22 cellular contexts compared by ENCODE assay signal in genomic region chr2:85481818-85482777, GRCh38.
"Had no signal": no experiment of that assay in that cellular context is flagged by ENCODE, and none has a peak within 500 bp of the region (broad histone marks: within the 10 kb centered on the region; RNA-seq: fewer than 3 reads in every experiment).

No MANE protein-coding gene starts in this region.

- H3K4me3 Mint-ChIP-seq: dendritic cell treated with granulocyte-macrophage colony-stimulating factor and Interleukin-4, amounts not matched to agents 40 ng/mL and 50 ng/mL, for 4 days; effector memory CD8-positive, alpha-beta T cell; natural killer cell treated with Interleukin-12 subunit alpha and Interleukin-12 subunit beta and Interleukin-15 and Interleukin-18, amount 100 ng/mL, for 72 hours; neural progenitor cell had no signal

- DNase-seq: effector memory CD8-positive, alpha-beta T cell; gastrocnemius medialis; islet precursor cell; left lung; lower lobe of right lung; mesenchymal stem cell; midbrain; nucleus accumbens; ovary; small intestine; stimulated activated CD4-positive, alpha-beta T cell treated with anti-CD3 and anti-CD28 coated beads, Interleukin-12 subunit alpha, Interleukin-12 subunit beta, amount 100 ng/mL, for 4 hours; stimulated activated naive CD4-positive, alpha-beta T cell; stomach; substantia nigra; transverse colon had no signal

- H2AFZ ChIP-seq: neural progenitor cell had no signal

- FAIRE-seq: small intestine had no signal

- H3K4me1 Mint-ChIP-seq: neural progenitor cell had no signal

- H3K27me3 ChIP-seq: esophagus muscularis mucosa, gastrocnemius medialis, left lung, neural progenitor cell, ovary, right atrium auricular region, stomach, transverse colon had no signal

- H3K4me3 ChIP-seq: esophagus muscularis mucosa, gastrocnemius medialis, left lung, lower lobe of right lung, neural progenitor cell, ovary, right atrium auricular region, stomach, thoracic aorta, transverse colon had no signal

- H3K36me3 Mint-ChIP-seq: natural killer cell treated with Interleukin-12 subunit alpha and Interleukin-12 subunit beta and Interleukin-15 and Interleukin-18, amount 100 ng/mL, for 72 hours; neural progenitor cell had no signal

- H3K27ac Mint-ChIP-seq: dendritic cell treated with granulocyte-macrophage colony-stimulating factor and Interleukin-4, amounts not matched to agents 40 ng/mL and 50 ng/mL, for 4 days; effector memory CD8-positive, alpha-beta T cell; natural killer cell treated with Interleukin-12 subunit alpha and Interleukin-12 subunit beta and Interleukin-15 and Interleukin-18, amount 100 ng/mL, for 72 hours; neural progenitor cell had no signal

- H3K9ac ChIP-seq: neural progenitor cell had no signal

- H3K36me3 ChIP-seq: esophagus muscularis mucosa, gastrocnemius medialis, left lung, lower lobe of right lung, neural progenitor cell, ovary, right atrium auricular region, stomach, thoracic aorta, transverse colon had no signal

- H3K27me3 Mint-ChIP-seq: dendritic cell treated with granulocyte-macrophage colony-stimulating factor and Interleukin-4, amounts not matched to agents 40 ng/mL and 50 ng/mL, for 4 days had no signal

- H3K27ac ChIP-seq: epithelial cell of prostate, esophagus muscularis mucosa, gastrocnemius medialis, left lung, lower lobe of right lung, neural progenitor cell, ovary, right atrium auricular region, stomach, thoracic aorta, transverse colon had no signal

- ATAC-seq: effector memory CD8-positive, alpha-beta T cell; gastrocnemius medialis; left lung; lower lobe of right lung; natural killer cell treated with Interleukin-12 subunit alpha and Interleukin-12 subunit beta and Interleukin-15 and Interleukin-18, amount 100 ng/mL, for 72 hours had no signal

- H3K4me2 ChIP-seq: neural progenitor cell had no signal

- H3K9me3 ChIP-seq: esophagus muscularis mucosa, gastrocnemius medialis, left lung, lower lobe of right lung, ovary, right atrium auricular region, stomach, thoracic aorta, transverse colon had no signal

- H3K4me1 ChIP-seq: esophagus muscularis mucosa, gastrocnemius medialis, left lung, lower lobe of right lung, neural progenitor cell, right atrium auricular region, stomach, transverse colon had no signal
